ENCODE assay signal across 17 cellular contexts in the genomic region with DNA sequence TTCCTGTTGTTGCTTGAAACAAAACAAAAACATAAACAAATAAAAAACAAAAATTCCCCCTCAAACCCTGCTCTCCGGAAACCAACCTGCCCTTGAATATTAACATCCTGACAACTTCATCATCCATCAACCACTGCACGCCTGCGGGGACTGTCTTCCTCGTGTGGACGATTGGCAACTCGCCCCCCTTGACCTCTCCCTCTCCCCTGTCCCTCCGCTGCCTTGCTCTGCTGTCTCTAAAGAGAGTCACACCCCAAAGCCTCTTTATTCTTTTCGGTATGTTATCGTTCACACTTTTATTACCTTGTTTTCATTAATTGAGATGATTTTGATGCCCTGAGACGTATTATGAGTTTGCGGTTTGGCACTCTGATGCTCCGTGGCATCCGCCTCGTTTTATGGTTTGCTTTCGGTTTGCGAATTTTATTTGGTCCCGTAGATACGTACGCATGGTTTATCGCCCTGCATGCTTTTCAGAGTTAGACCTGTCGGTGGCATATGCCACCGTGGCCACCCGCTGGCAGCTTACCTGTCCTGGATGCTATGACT. TPM values are rescaled to one million over a fixed set of nuclear protein-coding genes. Genes with fewer than 3 reads are reported as not detected.
DNase-seq lines count a peak whose midpoint lies in the region; ATAC-seq, FAIRE-seq and TF ChIP-seq lines count a peak whose summit lies in the region.
"Had no signal": no experiment of that assay in that cellular context is flagged by ENCODE, and none has a peak within 500 bp of the region (broad histone marks: within the 10 kb centered on the region; RNA-seq: fewer than 3 reads in every experiment).

No MANE protein-coding gene starts in this region.

- TF ChIP-seq POLR2A in GM12892 (IDR thresholded peaks at IDR 0.05; ENCODE audit: low read depth, low read length): no peak

- DNase-seq in GM12892 (ENCODE audit: insufficient read length) (peak; percentile 25), NK-92 (lab: John Stamatoyannopoulos, UW; ENCODE audit: unreplicated experiment) (no peak), right atrium auricular region (ENCODE audit: low spot score) (no peak)
- no peak for DNase-seq in central memory CD8-positive, alpha-beta T cell (ENCODE audit: low spot score in 2 of 2)
- DNase-seq: activated CD8-positive, alpha-beta T cell treated with anti-CD3 and anti-CD28 coated beads for 36 hours; C1 segment of cervical spinal cord; DMS53; foreskin keratinocyte; mucosa of descending colon; NCI-H1417; NCI-H82; SW 1271 had no signal

- no peaks in the 10 kb centered on the region for H3K27me3 Mint-ChIP-seq in IgD-negative memory B cell
- no peaks in the 10 kb centered on the region for H3K27me3 Mint-ChIP-seq in central memory CD8-positive, alpha-beta T cell
- H3K27me3 Mint-ChIP-seq: activated CD8-positive, alpha-beta T cell treated with anti-CD3 and anti-CD28 coated beads for 36 hours had no signal

- TF ChIP-seq CTCF in neutrophil (IDR thresholded peaks at IDR 0.05) (no peak), right atrium auricular region (IDR thresholded peaks at IDR 0.05) (no peak)

- H3K4me3 ChIP-seq in neutrophil (ENCODE audit: low read depth in 1 of 2, low read length in 1 of 2) (no peak overlapping the region), right atrium auricular region (no peak overlapping the region)
- H3K4me3 ChIP-seq: coronary artery, mucosa of descending colon had no signal

- peaks cover under 1 to 8% (median 5%) of the 10 kb centered on the region in 3 donors for H3K4me1 Mint-ChIP-seq in IgD-negative memory B cell
- peaks cover 21% of the 10 kb centered on the region for H3K4me1 Mint-ChIP-seq in central memory CD8-positive, alpha-beta T cell

- H3K9me3 Mint-ChIP-seq in IgD-negative memory B cell: no peaks in the 10 kb centered on the region
- no peaks in the 10 kb centered on the region for H3K9me3 Mint-ChIP-seq in central memory CD8-positive, alpha-beta T cell
- H3K9me3 Mint-ChIP-seq: activated CD8-positive, alpha-beta T cell treated with anti-CD3 and anti-CD28 coated beads for 36 hours had no signal

- H3K4me1 ChIP-seq in neutrophil (ENCODE audit: control insufficient read depth in 1 of 2, insufficient read depth in 1 of 2, low read depth in 1 of 2, low read length in 1 of 2) (no peaks in the 10 kb centered on the region), right atrium auricular region (peaks cover 0 to 7% of the 10 kb centered on the region in 2 donors)
- H3K4me1 ChIP-seq: foreskin keratinocyte had no signal

- H3K27ac ChIP-seq in neutrophil (peak overlapping the region; percentile 25), right atrium auricular region (no peak overlapping the region)
- H3K27ac ChIP-seq: coronary artery, foreskin keratinocyte had no signal

- H3K4me3 Mint-ChIP-seq in IgD-negative memory B cell: peak overlapping the region in 1 of 4 donors; percentile 72
- H3K4me3 Mint-ChIP-seq in central memory CD8-positive, alpha-beta T cell: peak overlapping the region; percentile 37
- H3K4me3 Mint-ChIP-seq: activated CD8-positive, alpha-beta T cell treated with anti-CD3 and anti-CD28 coated beads for 36 hours had no signal

- FAIRE-seq in GM12892 (lab: Jason Lieb, UNC): no peak
- FAIRE-seq: endothelial cell of umbilical vein had no signal

- H3K36me3 ChIP-seq in neutrophil (peaks cover 90% of the 10 kb centered on the region), right atrium auricular region (peaks cover 93% of the 10 kb centered on the region)

- H3K9me3 ChIP-seq in neutrophil (no peaks in the 10 kb centered on the region), right atrium auricular region (no peaks in the 10 kb centered on the region)
- H3K9me3 ChIP-seq: mucosa of descending colon had no signal

- H3K36me3 Mint-ChIP-seq in IgD-negative memory B cell: peaks cover 12% of the 10 kb centered on the region
- H3K36me3 Mint-ChIP-seq in central memory CD8-positive, alpha-beta T cell (ENCODE audit: insufficient read depth): peaks cover 75% of the 10 kb centered on the region

- no peaks in the 10 kb centered on the region for H3K27me3 ChIP-seq in neutrophil
- no peaks in the 10 kb centered on the region for H3K27me3 ChIP-seq in right atrium auricular region
- H3K27me3 ChIP-seq: foreskin keratinocyte had no signal

- ATAC-seq in central memory CD8-positive, alpha-beta T cell (replicated peaks; ENCODE audit: extremely low read depth, poor library complexity, severe bottlenecking): no peak
- no peak for ATAC-seq in GM19397 (IDR thresholded peaks at IDR 0.05; ENCODE audit: unreplicated experiment)
- ATAC-seq: activated CD8-positive, alpha-beta T cell treated with anti-CD3 and anti-CD28 coated beads for 36 hours; foreskin keratinocyte; mucosa of descending colon had no signal

- H3K27ac Mint-ChIP-seq in IgD-negative memory B cell: peak overlapping the region in 2 of 3 donors; percentile 71 to 96
- H3K27ac Mint-ChIP-seq in central memory CD8-positive, alpha-beta T cell (ENCODE audit: low read depth): peak overlapping the region; percentile 44
- H3K27ac Mint-ChIP-seq: activated CD8-positive, alpha-beta T cell treated with anti-CD3 and anti-CD28 coated beads for 36 hours had no signal

RNA-seq across cellular contexts. Expression of gene PTBP1, which starts 10.4 kb away (rescaled TPM):
- polyA plus RNA-seq in GM12892 (2012; ENCODE audit: missing spikeins): 115 TPM
- 163 TPM for polyA plus RNA-seq in IgD-negative memory B cell
- 10 to 100 TPM; 49.4 to 73.9 TPM for total RNA-seq in right atrium auricular region

RNA-seq across cellular contexts. Expression of gene PLPPR3, which starts 14.1 kb away (rescaled TPM):
- not detected for polyA plus RNA-seq in GM12892 (2012; ENCODE audit: missing spikeins)
- polyA plus RNA-seq in IgD-negative memory B cell: not detected
- total RNA-seq in right atrium auricular region: not detected
- total RNA-seq: activated CD8-positive, alpha-beta T cell treated with anti-CD3 and anti-CD28 coated beads for 36 hours; foreskin keratinocyte had no signal

RNA-seq across cellular contexts. Expression of gene AZU1, which starts 19.9 kb away (rescaled TPM):
- polyA plus RNA-seq in GM12892 (2012; ENCODE audit: missing spikeins): not detected
- not detected for polyA plus RNA-seq in IgD-negative memory B cell
- not detected for total RNA-seq in right atrium auricular region
- total RNA-seq: activated CD8-positive, alpha-beta T cell treated with anti-CD3 and anti-CD28 coated beads for 36 hours; endothelial cell of umbilical vein; foreskin keratinocyte had no signal

RNA-seq across cellular contexts. Expression of gene PRTN3, which starts 33.1 kb away (rescaled TPM):
- not detected for polyA plus RNA-seq in GM12892 (2012; ENCODE audit: missing spikeins)
- polyA plus RNA-seq in IgD-negative memory B cell: not detected
- total RNA-seq in right atrium auricular region: not detected
- total RNA-seq: activated CD8-positive, alpha-beta T cell treated with anti-CD3 and anti-CD28 coated beads for 36 hours; endothelial cell of umbilical vein; foreskin keratinocyte; mucosa of descending colon had no signal
- polyA plus RNA-seq: endothelial cell of umbilical vein, foreskin keratinocyte had no signal

RNA-seq across cellular contexts. Expression of gene ELANE, which starts 44.4 kb away (rescaled TPM):
- polyA plus RNA-seq in GM12892 (2012; ENCODE audit: missing spikeins): not detected
- polyA plus RNA-seq in IgD-negative memory B cell: not detected
- under 1 TPM; 0.67 to 0.83 TPM for total RNA-seq in right atrium auricular region
- total RNA-seq: activated CD8-positive, alpha-beta T cell treated with anti-CD3 and anti-CD28 coated beads for 36 hours; endothelial cell of umbilical vein; foreskin keratinocyte had no signal
- polyA plus RNA-seq: endothelial cell of umbilical vein, foreskin keratinocyte had no signal
